In the genomic region with DNA sequence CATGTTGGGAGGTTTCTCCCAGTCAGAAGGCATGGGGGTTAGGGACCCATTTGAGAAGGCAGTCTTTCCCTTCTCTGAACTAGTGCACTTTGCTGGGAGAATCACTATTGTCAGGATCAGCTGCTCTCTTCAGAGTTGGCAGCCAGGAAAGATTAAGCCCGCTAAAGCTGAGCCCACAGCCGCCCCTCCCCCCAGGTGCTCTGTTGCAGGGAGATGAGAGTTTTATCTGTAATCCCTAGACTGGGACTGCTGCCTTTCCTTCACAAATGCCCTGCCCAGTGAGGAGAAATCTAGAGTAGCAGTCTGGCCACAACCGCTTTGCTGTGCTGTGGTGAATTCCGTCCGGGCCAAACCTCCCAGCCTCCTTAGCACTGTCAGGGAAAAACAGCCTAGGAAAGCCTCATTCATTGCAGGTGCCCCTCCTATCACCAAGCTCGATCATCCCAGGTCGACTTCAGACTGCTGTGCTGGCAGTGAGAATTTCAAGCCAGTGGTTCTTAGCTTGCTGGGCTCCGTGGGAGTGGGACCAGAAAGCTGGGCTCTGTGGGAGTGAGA, we compare ENCODE assay signal across 20 cellular contexts.
DNase-seq lines count a peak whose midpoint lies in the region; ATAC-seq and TF ChIP-seq lines count a peak whose summit lies in the region.
"Had no signal": no experiment of that assay in that cellular context is flagged by ENCODE, and none has a peak within 500 bp of the region (broad histone marks: within the 10 kb centered on the region; RNA-seq: fewer than 3 reads in every experiment).

No MANE protein-coding gene starts in this region.

- H3K27me3 Mint-ChIP-seq in neural progenitor cell (ENCODE audit: insufficient read depth, low read depth): peaks cover 2% of the 10 kb centered on the region
- H3K27me3 Mint-ChIP-seq: IgD-negative memory B cell had no signal

- peaks cover 14% of the 10 kb centered on the region for H3K9me3 ChIP-seq in DND-41 (ENCODE audit: insufficient read depth, low read length, severe bottlenecking)
- H3K9me3 ChIP-seq in neural progenitor cell (ENCODE audit: low read depth): peaks cover 5% of the 10 kb centered on the region

- H3K4me1 Mint-ChIP-seq in neural progenitor cell: peaks cover 12% of the 10 kb centered on the region
- H3K4me1 Mint-ChIP-seq: CD14-positive monocyte, IgD-negative memory B cell had no signal

- peaks cover 28% of the 10 kb centered on the region for H3K36me3 Mint-ChIP-seq in neural progenitor cell
- H3K36me3 Mint-ChIP-seq: activated naive CD4-positive, alpha-beta T cell treated with anti-CD3 and anti-CD28 coated beads, Interleukin-2, amount 50 U/mL, for 72 hours; IgD-negative memory B cell had no signal

- no peaks in the 10 kb centered on the region for H3K36me3 ChIP-seq in DND-41 (ENCODE audit: insufficient read depth, low read length)
- H3K36me3 ChIP-seq in neural progenitor cell: no peaks in the 10 kb centered on the region
- H3K36me3 ChIP-seq: SJCRH30 had no signal

- peaks cover 57% of the 10 kb centered on the region for H3K9me3 Mint-ChIP-seq in neural progenitor cell

- peaks cover 5% of the 10 kb centered on the region for H3F3A ChIP-seq in neural progenitor cell (ENCODE audit: low read depth)

- TF ChIP-seq CTCF in DND-41 (IDR thresholded peaks at IDR 0.05; ENCODE audit: borderline replicate concordance, extremely low read depth, low read length, poor library complexity, severe bottlenecking) (no peak), fibroblast of villous mesenchyme (IDR thresholded peaks at IDR 0.05; ENCODE audit: insufficient read depth, low read depth, low read length) (no peak), neural progenitor cell (IDR thresholded peaks at IDR 0.05) (no peak)

- no peak overlapping the region for H3K4me3 Mint-ChIP-seq in neural progenitor cell
- H3K4me3 Mint-ChIP-seq: CD14-positive monocyte; IgD-negative memory B cell; T-helper 1 cell treated with Interleukin-12 subunit alpha and Interleukin-12 subunit beta and Interleukin-4 antibody, amounts not matched to agents 30 μg/mL and 1 μg/mL, for 36 hours had no signal

- H3K4me2 ChIP-seq in DND-41 (ENCODE audit: insufficient read depth, low read length) (no peak overlapping the region), neural progenitor cell (peak overlapping the region; percentile 52)

- no peaks in the 10 kb centered on the region for H3K27me3 ChIP-seq in DND-41 (ENCODE audit: insufficient read depth, low read length, poor library complexity)
- H3K27me3 ChIP-seq in neural progenitor cell: no peaks in the 10 kb centered on the region
- H3K27me3 ChIP-seq: SJCRH30 had no signal

- H3K9ac ChIP-seq in DND-41 (ENCODE audit: low read depth, low read length) (no peak overlapping the region), neural progenitor cell (no peak overlapping the region)

- H2AFZ ChIP-seq in DND-41 (ENCODE audit: low read depth, low read length) (no peak overlapping the region), neural progenitor cell (replicated peaks) (peak overlapping the region; percentile 47)

- H3K27ac Mint-ChIP-seq in neural progenitor cell: no peak overlapping the region
- H3K27ac Mint-ChIP-seq: activated naive CD4-positive, alpha-beta T cell treated with anti-CD3 and anti-CD28 coated beads, Interleukin-2, amount 50 U/mL, for 72 hours; IgD-negative memory B cell; T-helper 1 cell treated with Interleukin-12 subunit alpha and Interleukin-12 subunit beta and Interleukin-4 antibody, amounts not matched to agents 30 μg/mL and 1 μg/mL, for 36 hours had no signal

- peaks cover 36% of the 10 kb centered on the region for H3K79me2 ChIP-seq in DND-41 (ENCODE audit: insufficient read depth, low read length)
- peaks cover 14% of the 10 kb centered on the region for H3K79me2 ChIP-seq in neural progenitor cell (ENCODE audit: low read depth)

- H3K4me1 ChIP-seq in DND-41 (ENCODE audit: insufficient read depth, low read length) (no peaks in the 10 kb centered on the region), neural progenitor cell (peaks cover 13% of the 10 kb centered on the region)
- H3K4me1 ChIP-seq: SJCRH30 had no signal

- no peaks in the 10 kb centered on the region for H4K20me1 ChIP-seq in DND-41 (ENCODE audit: insufficient read depth, low read length)
- H4K20me1 ChIP-seq in neural progenitor cell (ENCODE audit: low read depth): no peaks in the 10 kb centered on the region

- DNase-seq in DND-41 (peak; percentile 6), NCI-H524 treated with DMSO at 0.1 percent for 48 hours (lab: John Stamatoyannopoulos, UW) (peak; percentile 60), fibroblast of villous mesenchyme (ENCODE audit: low read depth) (peak; percentile 11), neural progenitor cell (ENCODE audit: low spot score) (peak; percentile 79), NCI-H510A (lab: John Stamatoyannopoulos, UW) (no peak), NCI-H345 treated with DMSO at 0.1 percent for 48 hours (lab: John Stamatoyannopoulos, UW; ENCODE audit: unreplicated experiment) (no peak)
- DNase-seq: EL; kidney glomerular epithelial cell; NCI-H1105; NCI-H1930; NCI-H446 treated with DMSO at 0.1 percent for 48 hours; nucleus accumbens; small intestine; stimulated activated CD4-positive, alpha-beta T cell treated with anti-CD3 and anti-CD28 coated beads, Interleukin-2, amount 100 ng/mL, for 24 hours had no signal

- ATAC-seq in DND-41 (ENCODE audit: insufficient read depth, low read depth) (no peak), HG03457 (IDR thresholded peaks at IDR 0.05; ENCODE audit: unreplicated experiment) (no peak)
- ATAC-seq: activated naive CD4-positive, alpha-beta T cell treated with anti-CD3 and anti-CD28 coated beads, Interleukin-2, amount 50 U/mL, for 72 hours had no signal

- H3K4me3 ChIP-seq in DND-41 (ENCODE audit: low read depth in 1 of 2, low read length in 2 of 2): no peak overlapping the region
- H3K4me3 ChIP-seq in fibroblast of villous mesenchyme (ENCODE audit: low read depth, low read length): no peak overlapping the region
- no peak overlapping the region for H3K4me3 ChIP-seq in neural progenitor cell
- H3K4me3 ChIP-seq: SJCRH30 had no signal

- no peak overlapping the region for H3K27ac ChIP-seq in DND-41 (ENCODE audit: low read length)
- H3K27ac ChIP-seq in neural progenitor cell: peak overlapping the region; percentile 23
- H3K27ac ChIP-seq: SJCRH30 had no signal

Comparison
In these comparisons a context has a peak if more than half of its experiments do, and no peak if none do; other contexts are left out.
1. DNase-seq: peak in DND-41 (single experiment), NCI-H524 treated with DMSO at 0.1 percent for 48 hours (single experiment), fibroblast of villous mesenchyme (single experiment) and neural progenitor cell (single experiment); none in NCI-H510A (single experiment) and NCI-H345 treated with DMSO at 0.1 percent for 48 hours (single experiment).